ENCODE assay signal across 10 cellular contexts in genomic region chr22:31162015-31162765, GRCh38. TPM values are rescaled to one million over a fixed set of nuclear protein-coding genes. Genes with fewer than 3 reads are reported as not detected.
DNase-seq lines count a peak whose midpoint lies in the region; ATAC-seq and TF ChIP-seq lines count a peak whose summit lies in the region.
"Had no signal": no experiment of that assay in that cellular context is flagged by ENCODE, and none has a peak within 500 bp of the region (broad histone marks: within the 10 kb centered on the region; RNA-seq: fewer than 3 reads in every experiment).

No MANE protein-coding gene starts in this region.

- peaks cover 47% of the 10 kb centered on the region for H3K4me1 Mint-ChIP-seq in CD8-positive, alpha-beta T cell (ENCODE audit: low read depth)

- no peak overlapping the region for H2BK120ac ChIP-seq in trophoblast cell (ENCODE audit: insufficient read depth, low read length, poor library complexity)

- H3K79me2 ChIP-seq in trophoblast cell (ENCODE audit: control insufficient read depth, insufficient read depth, low read length, poor library complexity), result peaks cover 7% of the 10 kb centered on the region

- H3K9me3 ChIP-seq in CD8-positive, alpha-beta T cell (ENCODE audit: low read length), result no peaks in the 10 kb centered on the region
- H3K9me3 ChIP-seq in esophagus muscularis mucosa (no peaks in the 10 kb centered on the region), trophoblast cell (ENCODE audit: insufficient read depth, low read depth, low read length) (no peaks in the 10 kb centered on the region)

- H3K9ac ChIP-seq in trophoblast cell (ENCODE audit: low read length), result no peak overlapping the region

- no peak overlapping the region for H3K14ac ChIP-seq in trophoblast cell (ENCODE audit: low read length)

- H3K18ac ChIP-seq in trophoblast cell (ENCODE audit: low read length), result no peak overlapping the region

- H3K4me3 Mint-ChIP-seq in CD8-positive, alpha-beta T cell, result peak overlapping the region; percentile 26

- TF ChIP-seq CTCF in CD8-positive, alpha-beta T cell (IDR thresholded peaks at IDR 0.05), result no peak
- no peak for TF ChIP-seq CTCF in RWPE1 (conservative IDR thresholded peaks at IDR 0.05; ENCODE audit: low read depth)
- peak in 1 of 3 experiments; percentile 42 for TF ChIP-seq CTCF in esophagus muscularis mucosa (IDR thresholded peaks at IDR 0.05)

- intact Hi-C loops in CD8-positive, alpha-beta T cell (cut with DNase I, micrococcal nuclease), result loop anchor here (5.0 kb wide), 2 partner anchors 80 to 130 kb away; partner anchors contain the start of genes PIK3IP1 (in 1 of the 2) and SMTN (in 1 of the 2)
- intact Hi-C loops in esophagus muscularis mucosa (cut with DNase I), result no loop called here

- H3K27ac ChIP-seq in CD8-positive, alpha-beta T cell (ENCODE audit: low read depth, low read length), result no peak overlapping the region
- H3K27ac ChIP-seq in RWPE1, result 0 out of 2 replicates have a peak overlapping the region, but pooled peaks have one; percentile 22
- H3K27ac ChIP-seq in esophagus muscularis mucosa (replicated peaks in 1 of 4), result peak overlapping the region; percentile 92 to 98 (median 96)
- no peak overlapping the region for H3K27ac ChIP-seq in trophoblast cell (ENCODE audit: low read depth, low read length)

- no peaks in the 10 kb centered on the region for H3K36me3 ChIP-seq in CD8-positive, alpha-beta T cell (ENCODE audit: insufficient read depth, low read length)
- H3K36me3 ChIP-seq in esophagus muscularis mucosa, result peaks cover 0 to 38% (median 27%) of the 10 kb centered on the region in 4 donors
- H3K36me3 ChIP-seq in trophoblast cell (ENCODE audit: control insufficient read depth in 1 of 2, insufficient read depth in 2 of 2, low read length in 2 of 2), result peaks cover 8 to 13% of the 10 kb centered on the region in 2 experiments

- H3K27me3 ChIP-seq in CD8-positive, alpha-beta T cell (ENCODE audit: insufficient read depth, low read length), result no peaks in the 10 kb centered on the region
- H3K27me3 ChIP-seq in esophagus muscularis mucosa (no peaks in the 10 kb centered on the region), trophoblast cell (ENCODE audit: insufficient read depth, low read length) (no peaks in the 10 kb centered on the region)

- H3K4me1 ChIP-seq in CD8-positive, alpha-beta T cell (ENCODE audit: insufficient read depth, low read length), result peaks cover 26% of the 10 kb centered on the region
- peaks cover 20 to 60% (median 45%) of the 10 kb centered on the region in 4 donors for H3K4me1 ChIP-seq in esophagus muscularis mucosa
- H3K4me1 ChIP-seq in trophoblast cell (ENCODE audit: control insufficient read depth in 1 of 2, insufficient read depth in 2 of 2, low read length in 2 of 2), result peaks cover 0 to 2% of the 10 kb centered on the region in 2 experiments

- no peaks in the 10 kb centered on the region for H3K27me3 Mint-ChIP-seq in CD8-positive, alpha-beta T cell (ENCODE audit: low read depth)

- no peak overlapping the region for H4K12ac ChIP-seq in trophoblast cell (ENCODE audit: low read depth, low read length)

- peaks cover 30% of the 10 kb centered on the region for H3K36me3 Mint-ChIP-seq in CD8-positive, alpha-beta T cell

- H2BK5ac ChIP-seq in trophoblast cell (ENCODE audit: low read depth, low read length, poor library complexity), result no peak overlapping the region

- POLR2A ChIA-PET in CD8-positive, alpha-beta T cell (lab: Charles Lee), result interaction anchor here (0.6 to 0.7 kb wide), 2 partner anchors 102 to 469 kb away, joined by 3 to 4 read pairs; no protein-coding TSS in a partner anchor
- POLR2A ChIA-PET in RWPE1 (lab: Yijun Ruan, JAX; ENCODE audit: low non-redundant PET), result no interaction called here

- no peak overlapping the region for H2BK12ac ChIP-seq in trophoblast cell (ENCODE audit: low read length)

- H3K4me3 ChIP-seq in CD8-positive, alpha-beta T cell (ENCODE audit: low read depth, low read length), result no peak overlapping the region
- H3K4me3 ChIP-seq in esophagus muscularis mucosa (peak overlapping the region; percentile 9 to 84 (median 17)), trophoblast cell (ENCODE audit: low read depth, low read length) (no peak overlapping the region)

- H3K79me1 ChIP-seq in trophoblast cell (ENCODE audit: low read length), result peaks cover 6% of the 10 kb centered on the region

- H3K4me2 ChIP-seq in trophoblast cell (ENCODE audit: low read length), result no peak overlapping the region

- no peak overlapping the region for H2AK5ac ChIP-seq in trophoblast cell (ENCODE audit: low read length)

- DNase-seq in CD8-positive, alpha-beta T cell, result no peak
- DNase-seq in RWPE1 (ENCODE audit: low spot score), result no peak
- DNase-seq in esophagus muscularis mucosa (ENCODE audit: extremely low spot score), result no peak
- peak in 1 of 2 donors; percentile 21 for DNase-seq in trophoblast cell
- no peak for DNase-seq in anterior cingulate cortex (lab: John Stamatoyannopoulos, UW)
- DNase-seq in AG08396 (ENCODE audit: low spot score), result no peak
- DNase-seq: NCI-H1092, nucleus accumbens had no signal

- H2AFZ ChIP-seq in trophoblast cell (ENCODE audit: insufficient read depth, low read length, poor library complexity), result no peak overlapping the region

- ATAC-seq in CD8-positive, alpha-beta T cell, result no peak
- ATAC-seq in activated CD4-positive, CD25-positive, alpha-beta regulatory T cell treated with anti-CD3 and anti-CD28 coated beads, Interleukin-2, amount 50 U/mL, for 24 hours, result no peak
- ATAC-seq in GM19463 (IDR thresholded peaks at IDR 0.05; ENCODE audit: unreplicated experiment), result no peak

- CTCF ChIA-PET in CD8-positive, alpha-beta T cell (lab: Charles Lee), result no interaction called here
- CTCF ChIA-PET in RWPE1 (lab: Yijun Ruan, JAX), result interaction anchor here (0.6 to 0.7 kb wide), 3 partner anchors 18 to 57 kb away, joined by 4 read pairs; no protein-coding TSS in a partner anchor

- no peak overlapping the region for H4K91ac ChIP-seq in trophoblast cell (ENCODE audit: low read depth, low read length)

- no peaks in the 10 kb centered on the region for H3K9me3 Mint-ChIP-seq in CD8-positive, alpha-beta T cell

- 45% methylated on average over 5 of the region's 5 CpGs for WGBS in esophagus muscularis mucosa
- WGBS in trophoblast cell (ENCODE audit: extremely low coverage, insufficient coverage, insufficient read length), result no CpG with 5 or more reads among the region's 5 CpGs

- peak overlapping the region; percentile 66 for H3K4ac ChIP-seq in trophoblast cell (ENCODE audit: low read depth, low read length)

- H3K23ac ChIP-seq in trophoblast cell (ENCODE audit: low read length), result no peak overlapping the region

- peak overlapping the region; percentile 98 for H3K27ac Mint-ChIP-seq in CD8-positive, alpha-beta T cell

- TF ChIP-seq POLR2A in esophagus muscularis mucosa (IDR thresholded peaks at IDR 0.05; ENCODE audit: low read depth), result no peak

- TF ChIP-seq EP300 in esophagus muscularis mucosa (IDR thresholded peaks at IDR 0.05), result no peak

- H4K8ac ChIP-seq in trophoblast cell (ENCODE audit: low read depth, low read length), result no peak overlapping the region

RNA-seq across cellular contexts. Expression of gene RNF185, which starts 2.2 kb away (rescaled TPM):
- 1 to 10 TPM; 6.1 to 8.1 TPM for total RNA-seq in CD8-positive, alpha-beta T cell
- 10 to 100 TPM; 33.6 to 66.7 (median 55.6) TPM for total RNA-seq in esophagus muscularis mucosa
- 31.7 and 33.1 TPM in 2 replicates for polyA plus RNA-seq in trophoblast cell (2013)

RNA-seq across cellular contexts. Expression of gene PLA2G3, which starts 21.9 kb away (rescaled TPM):
- total RNA-seq in CD8-positive, alpha-beta T cell, result not detected
- not detected for total RNA-seq in esophagus muscularis mucosa
- 0.22 and 0.25 TPM in 2 replicates for polyA plus RNA-seq in trophoblast cell (2013)

RNA-seq across cellular contexts. Expression of gene INPP5J, which starts 39.4 kb away (rescaled TPM):
- under 1 TPM; 0.11 to 0.14 TPM for total RNA-seq in CD8-positive, alpha-beta T cell
- 1 to 10 TPM; 1.3 to 2.1 (median 1.8) TPM for total RNA-seq in esophagus muscularis mucosa
- polyA plus RNA-seq in trophoblast cell (2013), result 2.3 and 2.4 TPM in 2 replicates

RNA-seq across cellular contexts. Expression of gene LIMK2, which starts 49.9 kb away (rescaled TPM):
- total RNA-seq in CD8-positive, alpha-beta T cell, result 1 to 10 TPM; 8.4 to 9.1 TPM
- 10 to 100 TPM; 12.0 to 18.2 (median 14.3) TPM for total RNA-seq in esophagus muscularis mucosa
- 131 and 135 TPM in 2 replicates for polyA plus RNA-seq in trophoblast cell (2013)

RNA-seq across cellular contexts. Expression of gene SELENOM, which starts 54.8 kb away (rescaled TPM):
- total RNA-seq in CD8-positive, alpha-beta T cell, result 10 to 100 TPM; 55.6 to 62.2 TPM
- total RNA-seq in esophagus muscularis mucosa, result 1,000 to 10,000 TPM; 1,118 to 1,733 (median 1,416) TPM
- 70.7 and 77.0 TPM in 2 replicates for polyA plus RNA-seq in trophoblast cell (2013)

Comparison
In these comparisons a context has a peak if more than half of its experiments do, and no peak if none do; other contexts are left out.
1. H3K27ac ChIP-seq: peak in RWPE1 (single experiment) and esophagus muscularis mucosa (4 of 4); none in CD8-positive, alpha-beta T cell (single experiment) and trophoblast cell (single experiment).
2. H3K4me3 ChIP-seq: peak in esophagus muscularis mucosa (4 of 4); none in CD8-positive, alpha-beta T cell (single experiment) and trophoblast cell (single experiment).